9 cellular contexts compared by ENCODE assay signal in the genomic region with DNA sequence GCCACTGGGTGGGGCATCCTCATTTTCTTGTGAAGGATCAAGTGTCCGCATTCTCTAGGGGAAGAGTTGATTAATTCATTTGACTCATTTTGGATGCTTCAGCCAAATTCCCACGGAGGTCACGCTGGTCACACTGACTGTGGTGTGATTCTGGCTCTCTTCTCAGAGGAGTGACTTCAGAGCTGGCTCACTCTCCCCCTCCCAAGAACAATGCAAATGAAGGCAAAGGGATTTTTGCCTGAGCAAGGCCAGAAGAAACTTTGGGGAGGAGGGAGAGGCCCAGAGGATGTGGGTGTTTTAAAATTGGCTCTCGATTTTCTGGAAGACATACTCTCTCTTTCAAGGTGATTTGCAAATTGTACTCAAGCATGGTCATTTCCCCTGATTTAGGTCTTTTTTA. TPM values are rescaled to one million over a fixed set of nuclear protein-coding genes. Genes with fewer than 3 reads are reported as not detected.
DNase-seq lines count a peak whose midpoint lies in the region; ATAC-seq and TF ChIP-seq lines count a peak whose summit lies in the region.
"Had no signal": no experiment of that assay in that cellular context is flagged by ENCODE, and none has a peak within 500 bp of the region (broad histone marks: within the 10 kb centered on the region; RNA-seq: fewer than 3 reads in every experiment).

No MANE protein-coding gene starts in this region.

- H3K4me1 ChIP-seq in left ventricle myocardium inferior: peaks cover 35% of the 10 kb centered on the region

- no peaks in the 10 kb centered on the region for H3K27me3 ChIP-seq in left ventricle myocardium inferior (ENCODE audit: low read depth)

- TF ChIP-seq CTCF in left ventricle myocardium inferior (IDR thresholded peaks at IDR 0.05; ENCODE audit: borderline replicate concordance): no peak
- no peak for TF ChIP-seq CTCF in coronary artery (IDR thresholded peaks at IDR 0.05)

- DNase-seq in CD1c-positive myeloid dendritic cell (ENCODE audit: extremely low spot score): peak; percentile 35
- DNase-seq in OCI-M1 (lab: John Stamatoyannopoulos, UW): peak; percentile 25
- peak; percentile 28 for DNase-seq in left ventricle myocardium inferior
- no peak for DNase-seq in cerebellum (ENCODE audit: low spot score)
- no peak for DNase-seq in coronary artery (ENCODE audit: low spot score)
- no peak for DNase-seq in activated CD8-positive, alpha-beta memory T cell treated with anti-CD3 and anti-CD28 coated beads, Interleukin-2, amount 50 U/mL, for 48 hours
- no peak for DNase-seq in activated naive CD4-positive, alpha-beta T cell (lab: John Stamatoyannopoulos, UW)

- H3K9me3 ChIP-seq in left ventricle myocardium inferior (replicated peaks): no peaks in the 10 kb centered on the region

- H3K27ac ChIP-seq in left ventricle myocardium inferior (replicated peaks) (peak overlapping the region; percentile 55), coronary artery (no peak overlapping the region)

- ATAC-seq in GM21717 (IDR thresholded peaks at IDR 0.05; ENCODE audit: unreplicated experiment): peak; percentile 61

- H3K36me3 ChIP-seq in left ventricle myocardium inferior: no peaks in the 10 kb centered on the region

- no peak overlapping the region for H3K4me3 ChIP-seq in left ventricle myocardium inferior
- no peak overlapping the region for H3K4me3 ChIP-seq in coronary artery
- H3K4me3 ChIP-seq: skin epidermis had no signal

- intact Hi-C loops in left ventricle myocardium inferior (cut with micrococcal nuclease): no loop called here

RNA-seq across cellular contexts. Expression of a gene that starts 51.1 kb away (rescaled TPM):
- total RNA-seq in left ventricle myocardium inferior (8.4 TPM), cerebellum (16.1 TPM)

Comparison
In these comparisons a context has a peak if more than half of its experiments do, and no peak if none do; other contexts are left out.
1. DNase-seq: peak in CD1c-positive myeloid dendritic cell (single experiment), OCI-M1 (single experiment) and left ventricle myocardium inferior (single experiment); none in cerebellum (single experiment), coronary artery (single experiment), activated CD8-positive, alpha-beta memory T cell treated with anti-CD3 and anti-CD28 coated beads, Interleukin-2, amount 50 U/mL, for 48 hours (single experiment) and activated naive CD4-positive, alpha-beta T cell (0 of 4).